In genomic region chr3:195903950-195904290, GRCh38 we compare ENCODE assay signal across 16 cellular contexts. TPM values are rescaled to one million over a fixed set of nuclear protein-coding genes. Genes with fewer than 3 reads are reported as not detected.
A peak's percentile ranks its signal among the peaks of the same experiment; 100 is the strongest.
DNase-seq lines count a peak whose midpoint lies in the region; ATAC-seq, FAIRE-seq and TF ChIP-seq lines count a peak whose summit lies in the region.
"Had no signal": no experiment of that assay in that cellular context is flagged by ENCODE, and none has a peak within 500 bp of the region (broad histone marks: within the 10 kb centered on the region; RNA-seq: fewer than 3 reads in every experiment).

No MANE protein-coding gene starts in this region.

- H3K27ac ChIP-seq in right lobe of liver (peak overlapping the region in 2 of 3 donors; percentile 10 to 12), HepG2 (ENCODE audit: extremely low read length, insufficient read depth, low read length) (no peak overlapping the region), kidney (ENCODE audit: low read depth in 2 of 2, low read length in 2 of 2) (no peak overlapping the region)
- H3K27ac ChIP-seq: SJSA1 had no signal

- TF ChIP-seq EP300 in HepG2 (IDR thresholded peaks at IDR 0.05; ENCODE audit: low read depth in 2 of 2, low read length in 2 of 2) (no peak), HepG2 (CRISPR knock-in tag; IDR thresholded peaks at IDR 0.05; ENCODE audit: borderline replicate concordance) (no peak)

- H2AFZ ChIP-seq in HepG2 (ENCODE audit: low read length), result no peak overlapping the region
- H2AFZ ChIP-seq: GM23338 had no signal

- H3K27ac Mint-ChIP-seq in T-cell (peak overlapping the region; percentile 65 to 80), memory B cell (peak overlapping the region; percentile 100)
- H3K27ac Mint-ChIP-seq: GM23338, progenitor cell of endocrine pancreas had no signal

- CTCF ChIA-PET in HepG2 (lab: Yijun Ruan, JAX; ENCODE audit: low intra/inter-chr PET ratio, low total read pairs), result no interaction called here
- CTCF ChIA-PET in T-cell (lab: Charles Lee), result interaction anchor here in 1 of 2 donors (0.7 to 0.8 kb wide), 3 partner anchors 9 to 354 kb away, joined by 3 to 5 read pairs (median 3); no protein-coding TSS in a partner anchor

- H3K4me3 ChIP-seq in right lobe of liver, result no peak overlapping the region
- no peak overlapping the region for H3K4me3 ChIP-seq in HepG2 (replicated peaks in 1 of 3; ENCODE audit: insufficient read depth in 1 of 3, low read depth in 2 of 3, low read length in 3 of 3)
- H3K4me3 ChIP-seq in kidney (ENCODE audit: low read length in 2 of 2), result no peak overlapping the region
- H3K4me3 ChIP-seq: GM23338, SJSA1 had no signal

- POLR2A ChIA-PET in HepG2 (lab: Yijun Ruan, JAX) (no interaction called here), T-cell (lab: Charles Lee) (no interaction called here)

- H3K9ac ChIP-seq in HepG2 (ENCODE audit: insufficient read depth, low read depth, low read length) (no peak overlapping the region), kidney (ENCODE audit: low read length in 2 of 2) (no peak overlapping the region)

- peak overlapping the region in 2 of 3 donors; percentile 14 to 99 for H3K4me3 Mint-ChIP-seq in T-cell
- peak overlapping the region; percentile 54 for H3K4me3 Mint-ChIP-seq in memory B cell
- H3K4me3 Mint-ChIP-seq: GM23338 had no signal

- TF ChIP-seq RAD21 in HepG2 (CRISPR knock-in tag; IDR thresholded peaks at IDR 0.05), result no peak

- no peaks in the 10 kb centered on the region for H3K9me3 ChIP-seq in right lobe of liver
- H3K9me3 ChIP-seq in HepG2 (ENCODE audit: low read length), result no peaks in the 10 kb centered on the region
- no peaks in the 10 kb centered on the region for H3K9me3 ChIP-seq in kidney (ENCODE audit: control insufficient read depth in 1 of 2, low read length in 2 of 2)
- H3K9me3 ChIP-seq: BE2C, SJSA1 had no signal

- intact Hi-C loops in right lobe of liver (cut with DNase I), result no loop called here
- intact Hi-C loops in HepG2 (cut with micrococcal nuclease; ENCODE audit: unreplicated experiment), result no loop called here
- intact Hi-C loops in kidney (cut with DNase I), result no loop called here

- H3K27me3 Mint-ChIP-seq in T-cell (no peaks in the 10 kb centered on the region), memory B cell (no peaks in the 10 kb centered on the region)
- H3K27me3 Mint-ChIP-seq: progenitor cell of endocrine pancreas had no signal

- peaks cover 0 to 41% (median 21%) of the 10 kb centered on the region in 4 donors for H3K4me1 ChIP-seq in right lobe of liver
- peaks cover 69% of the 10 kb centered on the region for H3K4me1 ChIP-seq in HepG2 (ENCODE audit: insufficient read depth, low read length)
- peaks cover 9 to 18% of the 10 kb centered on the region in 2 donors for H3K4me1 ChIP-seq in kidney (ENCODE audit: control insufficient read depth in 1 of 2, insufficient read depth in 1 of 2, low read depth in 1 of 2, low read length in 2 of 2)

- H3K36me3 Mint-ChIP-seq in T-cell (peaks cover 6% of the 10 kb centered on the region), memory B cell (peaks cover 2% of the 10 kb centered on the region)

- in situ Hi-C loops in HepG2 (cut with HindIII; ENCODE audit: extremely low pct_ligation_motif_present, low pct_unique_long_range_greater_than_20kb), result no loop called here

- no peak for FAIRE-seq in HepG2 (lab: Jason Lieb, UNC)
- no peak for FAIRE-seq in D721Med (lab: Jason Lieb, UNC)
- no peak for FAIRE-seq in kidney (lab: Jason Lieb, UNC)

- no peak for ATAC-seq in right lobe of liver
- ATAC-seq in HepG2, result no peak
- ATAC-seq in T-cell (replicated peaks in 1 of 4), result no peak
- no peak for ATAC-seq in memory B cell (ENCODE audit: low read depth)
- no peak for ATAC-seq in HG02973 (IDR thresholded peaks at IDR 0.05; ENCODE audit: unreplicated experiment)
- ATAC-seq: GM23338 had no signal

- no peaks in the 10 kb centered on the region for H3K9me3 Mint-ChIP-seq in T-cell
- no peaks in the 10 kb centered on the region for H3K9me3 Mint-ChIP-seq in memory B cell
- H3K9me3 Mint-ChIP-seq: GM23338 had no signal

- no peak overlapping the region for H3K4me2 ChIP-seq in HepG2 (ENCODE audit: low read depth, low read length)
- H3K4me2 ChIP-seq: GM23338 had no signal

- no peak for DNase-seq in right lobe of liver
- DNase-seq in HepG2 (ENCODE audit: low spot score), result no peak
- no peak for DNase-seq in T-cell
- no peak for DNase-seq in memory B cell (ENCODE audit: low spot score in 2 of 2)
- DNase-seq in D721Med (ENCODE audit: insufficient read length, low spot score), result no peak
- DNase-seq in kidney, result no peak
- DNase-seq: BE2C; central memory CD4-positive, alpha-beta T cell; foreskin fibroblast; NCI-H1694 treated with DMSO at 0.1 percent for 48 hours; NCI-H345; stimulated activated CD4-positive, alpha-beta T cell treated with anti-CD3 and anti-CD28 coated beads, Interleukin-12 subunit alpha, Interleukin-12 subunit beta, amount 100 ng/mL, for 4 hours had no signal

- 48% methylated on average over 6 of the region's 6 CpGs for WGBS in right lobe of liver (ENCODE audit: insufficient coverage, low coverage, low lambda C conversion rate, missing lambda C conversion rate)
- 83% methylated on average over 6 of the region's 6 CpGs for WGBS in HepG2 (ENCODE audit: low lambda C conversion rate)

- no TSS peak for BruUV-seq in HepG2 (replicated peaks; lab: Mats Ljungman, UMichigan)

- H3K36me3 ChIP-seq in right lobe of liver (no peaks in the 10 kb centered on the region), HepG2 (replicated peaks in 1 of 2; ENCODE audit: control insufficient read depth in 1 of 2, insufficient read depth in 2 of 2, low read length in 2 of 2) (no peaks in the 10 kb centered on the region), kidney (ENCODE audit: control insufficient read depth in 1 of 2, insufficient read depth in 2 of 2, low read length in 2 of 2) (no peaks in the 10 kb centered on the region)
- H3K36me3 ChIP-seq: BE2C, SJSA1 had no signal

- H3K79me2 ChIP-seq in HepG2 (ENCODE audit: insufficient read depth, low read length), result peaks cover 2% of the 10 kb centered on the region

- TF ChIP-seq POLR2A in right lobe of liver (IDR thresholded peaks at IDR 0.05) (no peak), HepG2 (IDR thresholded peaks at IDR 0.05; ENCODE audit: insufficient read depth in 1 of 2, low read depth in 2 of 2, low read length in 2 of 2) (no peak)

- H3K27me3 ChIP-seq in right lobe of liver (no peaks in the 10 kb centered on the region), HepG2 (ENCODE audit: control insufficient read depth in 1 of 2, insufficient read depth in 2 of 2, low read length in 2 of 2) (no peaks in the 10 kb centered on the region)
- H3K27me3 ChIP-seq: BE2C, SJSA1 had no signal

- TF ChIP-seq CTCF in right lobe of liver (IDR thresholded peaks at IDR 0.05), result no peak
- TF ChIP-seq CTCF in HepG2 (CRISPR knock-in tag; IDR thresholded peaks at IDR 0.05), result no peak
- no peak for TF ChIP-seq CTCF in D721Med (IDR thresholded peaks at IDR 0.05; ENCODE audit: insufficient read depth, missing control alignments)
- no peak for TF ChIP-seq CTCF in kidney (IDR thresholded peaks at IDR 0.05; ENCODE audit: borderline replicate concordance, extremely low read depth, insufficient read depth)

- H4K20me1 ChIP-seq in HepG2 (ENCODE audit: insufficient read depth, low read length), result no peaks in the 10 kb centered on the region; the same call in 1 of the 2 replicates

- peaks cover 82 to 85% (median 82%) of the 10 kb centered on the region in 3 donors for H3K4me1 Mint-ChIP-seq in T-cell
- peaks cover 61% of the 10 kb centered on the region for H3K4me1 Mint-ChIP-seq in memory B cell

TF ChIP-seq in HepG2, 621 proteins besides CTCF, POLR2A, EP300 and RAD21 (continues in another document):
- TF ChIP-seq KAT8 (CRISPR knock-in tag; IDR thresholded peaks at IDR 0.05) (no peak), KLF16 (CRISPR knock-in tag; IDR thresholded peaks at IDR 0.05) (no peak), GATAD1 (CRISPR knock-in tag; IDR thresholded peaks at IDR 0.05) (no peak), ZNF282 (IDR thresholded peaks at IDR 0.05; ENCODE audit: partially characterized antibody) (no peak), ELF3 (CRISPR knock-in tag; IDR thresholded peaks at IDR 0.05) (no peak)
- TF ChIP-seq, protein P1, sequence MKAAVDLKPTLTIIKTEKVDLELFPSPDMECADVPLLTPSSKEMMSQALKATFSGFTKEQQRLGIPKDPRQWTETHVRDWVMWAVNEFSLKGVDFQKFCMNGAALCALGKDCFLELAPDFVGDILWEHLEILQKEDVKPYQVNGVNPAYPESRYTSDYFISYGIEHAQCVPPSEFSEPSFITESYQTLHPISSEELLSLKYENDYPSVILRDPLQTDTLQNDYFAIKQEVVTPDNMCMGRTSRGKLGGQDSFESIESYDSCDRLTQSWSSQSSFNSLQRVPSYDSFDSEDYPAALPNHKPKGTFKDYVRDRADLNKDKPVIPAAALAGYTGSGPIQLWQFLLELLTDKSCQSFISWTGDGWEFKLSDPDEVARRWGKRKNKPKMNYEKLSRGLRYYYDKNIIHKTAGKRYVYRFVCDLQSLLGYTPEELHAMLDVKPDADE (CRISPR knock-in tag; IDR thresholded peaks at IDR 0.05), result no peak

RNA-seq across cellular contexts. Expression of gene TNK2, which starts 4.4 kb away (rescaled TPM):
- total RNA-seq in right lobe of liver, result 10 to 100 TPM; 12.6 to 52.5 (median 25.3) TPM
- 3.5 and 5.8 TPM in 2 replicates for total RNA-seq in HepG2 (2016; rRNA removed; fragmentation: Illumina TruSeq; extraction: Trizol)
- 1.8 and 2.6 TPM in 2 replicates for total RNA-seq in HepG2 (2016; cell fraction: cytosol; rRNA removed; fragmentation: Illumina TruSeq; extraction: Trizol; ENCODE audit: low read depth)
- total RNA-seq in HepG2 (2016; cell fraction: insoluble cytoplasmic fraction; rRNA removed; fragmentation: Illumina TruSeq; extraction: Trizol), result 4.0 and 5.9 TPM in 2 replicates
- 3.4 and 3.7 TPM in 2 replicates for total RNA-seq in HepG2 (2016; cell fraction: membrane; rRNA removed; fragmentation: Illumina TruSeq; extraction: Trizol)
- total RNA-seq in HepG2 (2016; cell fraction: nucleus; rRNA removed; fragmentation: Illumina TruSeq; extraction: Trizol), result 5.5 and 5.8 TPM in 2 replicates
- polyA plus RNA-seq in HepG2 (2011; rRNA removed), result 4.6 and 7.5 TPM in 2 replicates
- polyA plus RNA-seq in HepG2 (2011; cell fraction: cytosol; rRNA removed), result 2.7 and 3.4 TPM in 2 replicates
- polyA plus RNA-seq in HepG2 (2011; cell fraction: nucleus; rRNA removed), result 35.4 and 45.4 TPM in 2 replicates
- 6.7 and 12.2 TPM in 2 replicates for polyA plus RNA-seq in HepG2 (2012)
- polyA plus RNA-seq in HepG2 (2016; cell fraction: cytosol; fragmentation: Illumina TruSeq; extraction: Trizol; ENCODE audit: low read depth), result 0.76 and 1.1 TPM in 2 replicates
- 7.3 TPM in 2 replicates for polyA plus RNA-seq in HepG2 (2016; cell fraction: insoluble cytoplasmic fraction; fragmentation: Illumina TruSeq; extraction: Trizol; ENCODE audit: low read depth)
- 1.9 TPM in 2 replicates for polyA plus RNA-seq in HepG2 (2016; cell fraction: membrane; fragmentation: Illumina TruSeq; extraction: Trizol; ENCODE audit: low read depth)
- polyA plus RNA-seq in HepG2 (2016; cell fraction: nucleus; fragmentation: Illumina TruSeq; extraction: Trizol; ENCODE audit: insufficient read depth, low read depth), result 24.9 and 28.1 TPM in 2 replicates
- 14.4 and 18.0 TPM in 2 replicates for polyA minus RNA-seq in HepG2 (2011; rRNA and poly(A)+ RNA removed; ENCODE audit: low replicate concordance)
- polyA minus RNA-seq in HepG2 (2011; cell fraction: cytosol; rRNA and poly(A)+ RNA removed), result 4.1 and 6.0 TPM in 2 replicates
- 4.2 and 5.2 TPM in 2 replicates for polyA minus RNA-seq in HepG2 (2011; cell fraction: nucleus; rRNA and poly(A)+ RNA removed)
- 100 to 1,000 TPM; 159 to 198 (median 181) TPM for total RNA-seq in T-cell
- total RNA-seq in kidney, result 42.5 TPM
- 14.7 TPM for polyA plus RNA-seq in kidney (ENCODE audit: insufficient read depth, low read depth, low replicate concordance)

Comparison
In these comparisons a context has a peak if more than half of its experiments do, and no peak if none do; other contexts are left out.
1. H3K27ac ChIP-seq: peak in right lobe of liver (2 of 3); none in HepG2 (single experiment) and kidney (0 of 2).